7 cellular contexts compared by ENCODE assay signal in genomic region chr10:102752934-102753664, GRCh38. TPM values are rescaled to one million over a fixed set of nuclear protein-coding genes. Genes with fewer than 3 reads are reported as not detected.
DNase-seq lines count a peak whose midpoint lies in the region; ATAC-seq and TF ChIP-seq lines count a peak whose summit lies in the region.

No MANE protein-coding gene starts in this region.

- H3K4me1 ChIP-seq in KMS-11 (ENCODE audit: low read depth, poor library complexity, severe bottlenecking), result peaks cover 44% of the 10 kb centered on the region
- H3K4me1 ChIP-seq in adipocyte (ENCODE audit: control insufficient read depth, insufficient read depth, low read length), result peaks cover 52% of the 10 kb centered on the region
- H3K4me1 ChIP-seq in right cardiac atrium (ENCODE audit: control insufficient read depth, insufficient read depth, low read length), result peaks cover 5% of the 10 kb centered on the region

- H3K9me3 ChIP-seq in adipocyte (ENCODE audit: control insufficient read depth, low read length) (no peaks in the 10 kb centered on the region), right cardiac atrium (ENCODE audit: control insufficient read depth, low read length) (no peaks in the 10 kb centered on the region)

- H4K20me1 ChIP-seq in KMS-11 (ENCODE audit: insufficient read depth), result no peaks in the 10 kb centered on the region

- ATAC-seq in right cardiac atrium, result peak; percentile 78 to 83
- ATAC-seq in HG02571 (IDR thresholded peaks at IDR 0.05; ENCODE audit: unreplicated experiment), result no peak

- peak overlapping the region; percentile 77 for H3K4me2 ChIP-seq in KMS-11

- H3K27ac ChIP-seq in KMS-11 (peak overlapping the region; percentile 23; the same call in 1 of the 2 replicates), right cardiac atrium (ENCODE audit: low read length) (peak overlapping the region; percentile 88), skin epidermis (peak overlapping the region in 20 of 21 experiments; percentile 17 to 93 (median 68))

- no peak overlapping the region for H3K4me3 ChIP-seq in KMS-11 (IDR thresholded peaks at IDR 0.05; ENCODE audit: insufficient read depth, low read depth, low read length)
- H3K4me3 ChIP-seq in adipocyte (ENCODE audit: low read length), result peak overlapping the region; percentile 70
- no peak overlapping the region for H3K4me3 ChIP-seq in right cardiac atrium (ENCODE audit: low read length)
- no peak overlapping the region for H3K4me3 ChIP-seq in skin epidermis

- no peak overlapping the region for H2AFZ ChIP-seq in KMS-11 (ENCODE audit: low read depth)

- H3K27me3 ChIP-seq in KMS-11 (ENCODE audit: insufficient read depth, low read depth) (no peaks in the 10 kb centered on the region), adipocyte (replicated peaks; ENCODE audit: control insufficient read depth, insufficient read depth, low read length) (no peaks in the 10 kb centered on the region), right cardiac atrium (ENCODE audit: control insufficient read depth, insufficient read depth) (no peaks in the 10 kb centered on the region)

- DNase-seq in GM04503 (ENCODE audit: low read depth), result peak; percentile 72
- peak; percentile 90 for DNase-seq in adipocyte (ENCODE audit: low read depth)
- DNase-seq in right cardiac atrium, result peak in 1 of 3 donors; percentile 48
- no peak for DNase-seq in inferior parietal cortex (ENCODE audit: extremely low spot score)

- 75% methylated on average over 4 of the region's 4 CpGs for WGBS in right cardiac atrium

- no peaks in the 10 kb centered on the region for H3K36me3 ChIP-seq in KMS-11 (ENCODE audit: insufficient read depth)
- no peaks in the 10 kb centered on the region for H3K36me3 ChIP-seq in adipocyte (ENCODE audit: control insufficient read depth, insufficient read depth, low read length, severe bottlenecking)

- TF ChIP-seq CTCF in KMS-11 (conservative IDR thresholded peaks at IDR 0.05; ENCODE audit: low read depth, low read length), result peak; percentile 75

- H3K79me2 ChIP-seq in KMS-11 (ENCODE audit: insufficient read depth, low read depth), result peaks cover 44% of the 10 kb centered on the region; the same call in 1 of the 2 replicates

- intact Hi-C loops in right cardiac atrium (cut with DNase I), result loop anchor here in 1 of 4 donors (10.0 kb wide), 1 partner anchor 52 kb away; no protein-coding TSS in a partner anchor

- H3K9ac ChIP-seq in KMS-11 (no peak overlapping the region), adipocyte (ENCODE audit: low read length) (peak overlapping the region; percentile 79)

RNA-seq across cellular contexts. Expression of gene WBP1L, which starts 9.4 kb away (rescaled TPM):
- 10 to 100 TPM; 35.2 to 50.5 (median 37.8) TPM for total RNA-seq in right cardiac atrium
- polyA plus RNA-seq in right cardiac atrium, result 19.1 TPM

RNA-seq across cellular contexts. Expression of gene SFXN2, which starts 38.7 kb away (rescaled TPM):
- 1 to 10 TPM; 1.8 to 4.8 (median 2.4) TPM for total RNA-seq in right cardiac atrium
- polyA plus RNA-seq in right cardiac atrium, result 1.8 TPM

RNA-seq across cellular contexts. Expression of gene ARL3, which starts 38.9 kb away (rescaled TPM):
- 10 to 100 TPM; 13.0 to 18.3 (median 14.9) TPM for total RNA-seq in right cardiac atrium
- polyA plus RNA-seq in right cardiac atrium, result 16.3 TPM

Comparison
In these comparisons a context has a peak if more than half of its experiments do, and no peak if none do; other contexts are left out.
1. H3K27ac ChIP-seq: peak in every context shown above with its lines; median percentile 88 in right cardiac atrium; 68 in skin epidermis; 23 in KMS-11.